1 cellular context compared by ENCODE assay signal in genomic region chr16:30163538-30163937, GRCh38.
A peak's percentile ranks its signal among the peaks of the same experiment; 100 is the strongest.
TF ChIP-seq lines count a peak whose summit lies in the region.

No MANE protein-coding gene starts in this region.

TF ChIP-seq in HepG2, 621 proteins besides CTCF, POLR2A, EP300 and RAD21:
- TF ChIP-seq ZNF460 (CRISPR knock-in tag; IDR thresholded peaks at IDR 0.05; ENCODE audit: borderline replicate concordance) (peak; percentile 57), ZNF576 (CRISPR knock-in tag; IDR thresholded peaks at IDR 0.05) (no peak), ZNF335 (CRISPR knock-in tag; IDR thresholded peaks at IDR 0.05) (no peak)
